Comparison of ENCODE assay signal across 9 cellular contexts in genomic region chr14:92726135-92726932, GRCh38. TPM values are rescaled to one million over a fixed set of nuclear protein-coding genes. Genes with fewer than 3 reads are reported as not detected.
DNase-seq lines count a peak whose midpoint lies in the region; ATAC-seq and TF ChIP-seq lines count a peak whose summit lies in the region.
"Had no signal": no experiment of that assay in that cellular context is flagged by ENCODE, and none has a peak within 500 bp of the region (broad histone marks: within the 10 kb centered on the region; RNA-seq: fewer than 3 reads in every experiment).

No MANE protein-coding gene starts in this region.

- H3K27me3 ChIP-seq in heart right ventricle (no peaks in the 10 kb centered on the region), Karpas-422 (ENCODE audit: low read length) (no peaks in the 10 kb centered on the region; the same call in 1 of the 2 replicates), SJCRH30 (no peaks in the 10 kb centered on the region)
- H3K27me3 ChIP-seq: ovary had no signal

- H3K9me3 ChIP-seq in heart right ventricle: peaks cover 0 to 3% (median 0%) of the 10 kb centered on the region in 11 donors
- no peaks in the 10 kb centered on the region for H3K9me3 ChIP-seq in Karpas-422 (ENCODE audit: low read length)
- no peaks in the 10 kb centered on the region for H3K9me3 ChIP-seq in SJCRH30 (replicated peaks)
- H3K9me3 ChIP-seq: ovary had no signal

- peak; percentile 26 to 81 (median 56) for ATAC-seq in heart right ventricle

- TF ChIP-seq CTCF in heart right ventricle (IDR thresholded peaks at IDR 0.05) (no peak), GM20000 (IDR thresholded peaks at IDR 0.05; ENCODE audit: extremely low read depth, missing control alignments) (no peak)

- DNase-seq in activated naive CD4-positive, alpha-beta T cell treated with Interleukin-2 at 50 U/mL for 16 hours: peak; percentile 46
- no peak for DNase-seq in activated naive CD4-positive, alpha-beta T cell treated with anti-CD3 and anti-CD28 coated beads, Interleukin-2, amount 50 U/mL, for 16 hours
- DNase-seq in activated T-cell treated with anti-CD3 and anti-CD28 coated beads for 1 hour (ENCODE audit: low read depth) (peak; percentile 9), heart right ventricle (peak; percentile 52 to 62), Karpas-422 (no peak), GM20000 (ENCODE audit: low spot score) (no peak), SJCRH30 (no peak)
- DNase-seq in stimulated activated CD8-positive, alpha-beta memory T cell treated with anti-CD3 and anti-CD28 coated beads, Interleukin-7, amount 100 ng/mL, for 4 hours (ENCODE audit: low read depth in 2 of 2): peak; percentile 12 to 32

- H2AFZ ChIP-seq in Karpas-422 (ENCODE audit: low read length): no peak overlapping the region

- H3K9ac ChIP-seq in Karpas-422 (ENCODE audit: low read length): no peak overlapping the region

- H3K9me2 ChIP-seq in Karpas-422 (replicated peaks; ENCODE audit: insufficient read depth, low read length): no peaks in the 10 kb centered on the region

- H3K27ac ChIP-seq in heart right ventricle (peak overlapping the region in 7 of 10 donors; percentile 15 to 85 (median 77)), Karpas-422 (ENCODE audit: low read length) (no peak overlapping the region), SJCRH30 (no peak overlapping the region)
- H3K27ac ChIP-seq: ovary had no signal

- no peaks in the 10 kb centered on the region for H4K20me1 ChIP-seq in Karpas-422 (ENCODE audit: insufficient read depth, low read depth, low read length)

- intact Hi-C loops in heart right ventricle (cut with DNase I): no loop called here

- H3K4me3 ChIP-seq in heart right ventricle (no peak overlapping the region), Karpas-422 (ENCODE audit: low read length) (no peak overlapping the region), SJCRH30 (no peak overlapping the region)
- H3K4me3 ChIP-seq: ovary had no signal

- H3K79me2 ChIP-seq in Karpas-422 (ENCODE audit: low read length): no peaks in the 10 kb centered on the region

- H3K4me2 ChIP-seq in Karpas-422 (ENCODE audit: low read depth, low read length, poor library complexity, severe bottlenecking): no peak overlapping the region

- H3K4me1 ChIP-seq in heart right ventricle: peaks cover 0 to 61% (median 30%) of the 10 kb centered on the region in 9 donors
- H3K4me1 ChIP-seq in Karpas-422 (ENCODE audit: low read length): no peaks in the 10 kb centered on the region
- H3K4me1 ChIP-seq in SJCRH30: peaks cover 10% of the 10 kb centered on the region

- 79 to 84% methylated on average over 12 of the region's 12 CpGs for WGBS in heart right ventricle, 2 donors

- peaks cover 0 to 31% (median 4%) of the 10 kb centered on the region in 9 donors for H3K36me3 ChIP-seq in heart right ventricle
- no peaks in the 10 kb centered on the region for H3K36me3 ChIP-seq in Karpas-422 (ENCODE audit: insufficient read depth, low read length)
- no peaks in the 10 kb centered on the region; the same call in 1 of the 2 replicates for H3K36me3 ChIP-seq in SJCRH30
- H3K36me3 ChIP-seq: ovary had no signal

RNA-seq across cellular contexts. Expression of gene LGMN, which starts 22.1 kb away (rescaled TPM):
- total RNA-seq in heart right ventricle: 100 to 1,000 TPM in 5 of 10 donors, 10 to 100 TPM in 5; 82.2 to 211 (median 103) TPM
- polyA plus RNA-seq in heart right ventricle: 100 to 1,000 TPM in 1 of 2 donors, 10 to 100 TPM in 1; 92.4 to 125 TPM
- not detected in 2 replicates for total RNA-seq in Karpas-422 (2014; rRNA removed; shearing (Covaris generic); ENCODE audit: low replicate concordance)
- 30.9 and 33.7 TPM in 2 replicates for total RNA-seq in SJCRH30 (2014; rRNA removed; shearing (Covaris generic))

Comparison
In these comparisons a context has a peak if more than half of its experiments do, and no peak if none do; other contexts are left out.
1. DNase-seq: peak in activated naive CD4-positive, alpha-beta T cell treated with Interleukin-2 at 50 U/mL for 16 hours (single experiment), activated T-cell treated with anti-CD3 and anti-CD28 coated beads for 1 hour (single experiment), heart right ventricle (2 of 2) and stimulated activated CD8-positive, alpha-beta memory T cell treated with anti-CD3 and anti-CD28 coated beads, Interleukin-7, amount 100 ng/mL, for 4 hours (2 of 2); none in activated naive CD4-positive, alpha-beta T cell treated with anti-CD3 and anti-CD28 coated beads, Interleukin-2, amount 50 U/mL, for 16 hours (single experiment), Karpas-422 (single experiment), GM20000 (single experiment) and SJCRH30 (0 of 2).
2. H3K27ac ChIP-seq: peak in heart right ventricle (7 of 10); none in Karpas-422 (single experiment) and SJCRH30 (single experiment).
3. RNA of gene LGMN, which starts 22.1 kb away (total RNA-seq): 82.2 to 211 TPM in heart right ventricle and 30.9 to 33.7 TPM in SJCRH30; not detected in Karpas-422; every median in the first group is over 10 times any median in the second.